1 cellular context compared by ENCODE assay signal in genomic region chr5:40813698-40814281, GRCh38.
TF ChIP-seq lines count a peak whose summit lies in the region.

No MANE protein-coding gene starts in this region.

TF ChIP-seq in HepG2, 621 proteins besides CTCF, POLR2A, EP300 and RAD21:
- TF ChIP-seq ZNF362 (CRISPR knock-in tag; IDR thresholded peaks at IDR 0.05; ENCODE audit: borderline replicate concordance), result no peak
- TF ChIP-seq GZF1 (CRISPR knock-in tag; IDR thresholded peaks at IDR 0.05), result no peak
- no peak for TF ChIP-seq SP140L (CRISPR knock-in tag; IDR thresholded peaks at IDR 0.05; ENCODE audit: borderline replicate concordance)
- no peak for TF ChIP-seq CEBPB (IDR thresholded peaks at IDR 0.05; ENCODE audit: borderline replicate concordance, low read depth, low read length)
- no peak for TF ChIP-seq KDM5A (IDR thresholded peaks at IDR 0.05; ENCODE audit: borderline replicate concordance, low read length)
- TF ChIP-seq CSRNP1 (CRISPR knock-in tag; IDR thresholded peaks at IDR 0.05), result no peak
- TF ChIP-seq ZNF580 (CRISPR knock-in tag; IDR thresholded peaks at IDR 0.05; ENCODE audit: borderline replicate concordance, low read depth), result no peak
- TF ChIP-seq MTA3 (CRISPR knock-in tag; IDR thresholded peaks at IDR 0.05), result no peak
- TF ChIP-seq TCF7 (IDR thresholded peaks at IDR 0.05; ENCODE audit: low read depth), result no peak
- TF ChIP-seq RFX1 (IDR thresholded peaks at IDR 0.05), result no peak
- TF ChIP-seq E2F5 (CRISPR knock-in tag; conservative IDR thresholded peaks at IDR 0.05), result no peak
- no peak for TF ChIP-seq ZSCAN31 (CRISPR knock-in tag; IDR thresholded peaks at IDR 0.05; ENCODE audit: low read depth)
- TF ChIP-seq KLF9 (CRISPR knock-in tag; IDR thresholded peaks at IDR 0.05; ENCODE audit: low read depth), result no peak
- no peak for TF ChIP-seq TEF (CRISPR knock-in tag; IDR thresholded peaks at IDR 0.05)
